13 cellular contexts compared by ENCODE assay signal in the genomic region with DNA sequence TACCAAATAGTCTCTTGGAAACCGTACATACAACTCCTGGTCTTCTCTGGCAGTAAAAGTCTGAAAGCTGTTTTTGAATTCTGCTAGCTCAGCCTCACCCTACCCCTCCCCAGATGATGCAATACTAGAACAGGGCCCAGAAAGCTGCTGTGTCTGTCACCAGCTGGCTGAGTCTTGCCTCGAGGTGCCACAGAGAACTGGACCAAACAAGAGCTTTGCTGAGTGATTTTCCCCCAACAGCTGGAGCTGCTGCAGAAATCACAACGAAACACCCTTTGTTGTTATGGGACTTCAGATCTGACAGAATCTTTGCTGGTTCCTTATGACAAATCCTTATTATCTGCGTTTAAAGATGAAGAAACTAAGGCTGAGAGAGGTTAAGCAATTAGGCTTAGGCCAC.
A peak's percentile ranks its signal among the peaks of the same experiment; 100 is the strongest.
DNase-seq lines count a peak whose midpoint lies in the region; ATAC-seq and TF ChIP-seq lines count a peak whose summit lies in the region.
"Had no signal": no experiment of that assay in that cellular context is flagged by ENCODE, and none has a peak within 500 bp of the region (broad histone marks: within the 10 kb centered on the region; RNA-seq: fewer than 3 reads in every experiment).

No MANE protein-coding gene starts in this region.

- CTCF ChIA-PET in activated naive CD4-positive, alpha-beta T cell treated with anti-CD3 and anti-CD28 coated beads for 36 hours (lab: Charles Lee) = no interaction called here

- H3K4me3 ChIP-seq in NB4 (ENCODE audit: low read depth, low read length) (no peak overlapping the region), neural progenitor cell (no peak overlapping the region)
- H3K4me3 ChIP-seq: stomach had no signal

- no peak for TF ChIP-seq CTCF in NB4 (IDR thresholded peaks at IDR 0.05; ENCODE audit: low read depth, low read length)
- TF ChIP-seq CTCF in neural progenitor cell (IDR thresholded peaks at IDR 0.05) = no peak

- DNase-seq in H4 (ENCODE audit: low spot score) (peak; percentile 7), NB4 (ENCODE audit: low read depth) (peak; percentile 30), erythroblast (lab: John Stamatoyannopoulos, UW) (peak; percentile 72 to 84), neural progenitor cell (ENCODE audit: low spot score) (no peak), NCI-H1105 treated with DMSO at 0.1 percent for 48 hours (lab: John Stamatoyannopoulos, UW) (no peak)
- DNase-seq in activated naive CD4-positive, alpha-beta T cell treated with anti-CD3 and anti-CD28 coated beads for 36 hours = no peak
- DNase-seq: activated CD4-positive, alpha-beta T cell treated with anti-CD3 and anti-CD28 coated beads, Interleukin-2, amount 50 U/mL, for 4 hours; PC-3; stomach had no signal

- H3K27me3 Mint-ChIP-seq in neural progenitor cell (ENCODE audit: insufficient read depth, low read depth) = peaks cover 31% of the 10 kb centered on the region
- peaks cover 34% of the 10 kb centered on the region for H3K27me3 Mint-ChIP-seq in activated naive CD4-positive, alpha-beta T cell treated with anti-CD3 and anti-CD28 coated beads for 36 hours (ENCODE audit: low read depth)

- H3K79me2 ChIP-seq in neural progenitor cell (ENCODE audit: low read depth) = no peaks in the 10 kb centered on the region

- peaks cover 15% of the 10 kb centered on the region for H3K4me1 ChIP-seq in neural progenitor cell

- H3K27me3 ChIP-seq in neural progenitor cell = peaks cover 77% of the 10 kb centered on the region

- no peak overlapping the region for H2AFZ ChIP-seq in neural progenitor cell (replicated peaks)

- no peaks in the 10 kb centered on the region for H3K9me3 Mint-ChIP-seq in neural progenitor cell
- no peaks in the 10 kb centered on the region for H3K9me3 Mint-ChIP-seq in activated naive CD4-positive, alpha-beta T cell treated with anti-CD3 and anti-CD28 coated beads for 36 hours
- H3K9me3 Mint-ChIP-seq: activated T-helper 2 cell treated with anti-CD3 and anti-CD28 coated beads, Interferon-gamma antibody, Interleukin-2, Interleukin-4, amounts not matched to agents 10 μg/mL and 5 μg/mL and 100 μg/mL, durations not matched to agents 14 hours and 24 hours and 36 hours had no signal

- peaks cover 20% of the 10 kb centered on the region for H3F3A ChIP-seq in neural progenitor cell (ENCODE audit: low read depth)

- H3K9ac ChIP-seq in neural progenitor cell = no peak overlapping the region

- H3K36me3 Mint-ChIP-seq in neural progenitor cell = no peaks in the 10 kb centered on the region
- H3K36me3 Mint-ChIP-seq in activated naive CD4-positive, alpha-beta T cell treated with anti-CD3 and anti-CD28 coated beads for 36 hours (ENCODE audit: low read depth) = no peaks in the 10 kb centered on the region
- H3K36me3 Mint-ChIP-seq: brain had no signal

- H3K27ac Mint-ChIP-seq in neural progenitor cell = no peak overlapping the region
- no peak overlapping the region for H3K27ac Mint-ChIP-seq in activated naive CD4-positive, alpha-beta T cell treated with anti-CD3 and anti-CD28 coated beads for 36 hours
- H3K27ac Mint-ChIP-seq: activated T-helper 2 cell treated with anti-CD3 and anti-CD28 coated beads, Interferon-gamma antibody, Interleukin-2, Interleukin-4, amounts not matched to agents 10 μg/mL and 5 μg/mL and 100 μg/mL, durations not matched to agents 14 hours and 24 hours and 36 hours had no signal

- no peak overlapping the region for H3K4me2 ChIP-seq in neural progenitor cell

- intact Hi-C loops in activated naive CD4-positive, alpha-beta T cell treated with anti-CD3 and anti-CD28 coated beads for 36 hours (cut with micrococcal nuclease) = loop anchor here (5.0 kb wide), 1 partner anchor 137 kb away; no protein-coding TSS in a partner anchor

- TF ChIP-seq POLR2A in NB4 (IDR thresholded peaks at IDR 0.05; ENCODE audit: extremely low read depth, insufficient read length) (no peak), erythroblast (IDR thresholded peaks at IDR 0.05; ENCODE audit: low read length) (no peak)

- peak overlapping the region; percentile 25 for H3K4me3 Mint-ChIP-seq in neural progenitor cell
- no peak overlapping the region for H3K4me3 Mint-ChIP-seq in activated naive CD4-positive, alpha-beta T cell treated with anti-CD3 and anti-CD28 coated beads for 36 hours

- peaks cover 37% of the 10 kb centered on the region for H3K4me1 Mint-ChIP-seq in neural progenitor cell
- peaks cover 17% of the 10 kb centered on the region for H3K4me1 Mint-ChIP-seq in activated naive CD4-positive, alpha-beta T cell treated with anti-CD3 and anti-CD28 coated beads for 36 hours (ENCODE audit: low read depth)

- ATAC-seq in HG03045 (IDR thresholded peaks at IDR 0.05; ENCODE audit: unreplicated experiment) = no peak
- no peak for ATAC-seq in HG03280 (IDR thresholded peaks at IDR 0.05; ENCODE audit: unreplicated experiment)
- ATAC-seq: PC-3 had no signal

- no peaks in the 10 kb centered on the region for H3K9me3 ChIP-seq in neural progenitor cell (ENCODE audit: low read depth)
- H3K9me3 ChIP-seq: stomach had no signal

- H3K27ac ChIP-seq in neural progenitor cell = no peak overlapping the region
- H3K27ac ChIP-seq: stomach had no signal

- no peaks in the 10 kb centered on the region for H3K36me3 ChIP-seq in neural progenitor cell
- H3K36me3 ChIP-seq: stomach had no signal

- H4K20me1 ChIP-seq in neural progenitor cell (ENCODE audit: low read depth) = peaks cover 9% of the 10 kb centered on the region

Comparison
In these comparisons a context has a peak if more than half of its experiments do, and no peak if none do; other contexts are left out.
1. DNase-seq: peak in H4 (single experiment), NB4 (single experiment) and erythroblast (2 of 2); none in neural progenitor cell (single experiment), NCI-H1105 treated with DMSO at 0.1 percent for 48 hours (single experiment) and activated naive CD4-positive, alpha-beta T cell treated with anti-CD3 and anti-CD28 coated beads for 36 hours (single experiment).